ENCODE assay signal across 8 cellular contexts in genomic region chr2:23351388-23352141, GRCh38.
A peak's percentile ranks its signal among the peaks of the same experiment; 100 is the strongest.
DNase-seq lines count a peak whose midpoint lies in the region; ATAC-seq and TF ChIP-seq lines count a peak whose summit lies in the region.

No MANE protein-coding gene starts in this region.

- peak; percentile 84 for TF ChIP-seq CTCF in epithelial cell of esophagus (IDR thresholded peaks at IDR 0.05; ENCODE audit: insufficient read depth, low read depth, low read length, missing control alignments)

- ATAC-seq in HG02610 (IDR thresholded peaks at IDR 0.05; ENCODE audit: unreplicated experiment): peak; percentile 92

- no peak overlapping the region for H3K4me3 ChIP-seq in epithelial cell of esophagus (ENCODE audit: low read length)

- DNase-seq in NCI-H82 (lab: John Stamatoyannopoulos, UW) (peak; percentile 55), NCI-H82 treated with DMSO at 0.1 percent for 48 hours (lab: John Stamatoyannopoulos, UW; ENCODE audit: unreplicated experiment) (no peak), NAMALWA (ENCODE audit: low spot score) (peak; percentile 53), epithelial cell of esophagus (ENCODE audit: low read depth) (peak; percentile 68), middle frontal gyrus (ENCODE audit: extremely low spot score, low spot score) (peak; percentile 70)
- peak; percentile 14 to 29 for DNase-seq in activated CD4-positive, alpha-beta T cell treated with anti-CD3 and anti-CD28 coated beads, Interleukin-2, amount 50 U/mL, for 4 hours
- DNase-seq in stimulated activated CD8-positive, alpha-beta memory T cell treated with anti-CD3 and anti-CD28 coated beads, Interleukin-7, amount 100 ng/mL, for 48 hours (ENCODE audit: extremely low read depth in 1 of 2, low read depth in 1 of 2): peak; percentile 27 to 39
